Comparison of ENCODE assay signal across 16 cellular contexts in genomic region chr22:30881361-30882180, GRCh38.
DNase-seq lines count a peak whose midpoint lies in the region; ATAC-seq, FAIRE-seq and TF ChIP-seq lines count a peak whose summit lies in the region.
"Had no signal": no experiment of that assay in that cellular context is flagged by ENCODE, and none has a peak within 500 bp of the region (broad histone marks: within the 10 kb centered on the region; RNA-seq: fewer than 3 reads in every experiment).

No MANE protein-coding gene starts in this region.

- no peak overlapping the region for H2AK5ac ChIP-seq in H1 (ENCODE audit: low read depth, low read length)

- H3K4me1 ChIP-seq in right atrium auricular region (peaks cover 0 to 50% of the 10 kb centered on the region in 2 donors), H1 (replicated peaks in 1 of 4; ENCODE audit: control insufficient read depth in 3 of 4, insufficient read depth in 4 of 4, low read length in 3 of 4) (peaks cover 0 to 7% (median 3%) of the 10 kb centered on the region in 4 experiments; a peak in 4 of 7 replicates)

- no peak for TF ChIP-seq CTCF in right atrium auricular region (IDR thresholded peaks at IDR 0.05)
- no peak for TF ChIP-seq CTCF in H1 (IDR thresholded peaks at IDR 0.05; ENCODE audit: control extremely low read depth in 1 of 3, insufficient read depth in 1 of 3, low read depth in 1 of 3, low read length in 3 of 3)

- no peak overlapping the region; the same call in 1 of the 2 replicates for H3K18ac ChIP-seq in H1 (ENCODE audit: extremely low read depth, low read length)

- no peak overlapping the region for H2BK15ac ChIP-seq in H1 (ENCODE audit: low read length)

- H4K20me1 ChIP-seq in H1 (replicated peaks in 1 of 2; ENCODE audit: control insufficient read depth in 1 of 2, insufficient read depth in 2 of 2, low read length in 2 of 2), result no peaks in the 10 kb centered on the region

- no peak overlapping the region for H2BK120ac ChIP-seq in H1 (replicated peaks; ENCODE audit: low read depth, low read length)

- no peak overlapping the region for H4K91ac ChIP-seq in H1 (replicated peaks; ENCODE audit: insufficient read length, low read length)

- intact Hi-C loops in Right ventricle myocardium superior (cut with DNase I), result no loop called here

- no peak for TF ChIP-seq POLR2A in H1 (IDR thresholded peaks at IDR 0.05; ENCODE audit: control extremely low read depth in 1 of 2, low read depth in 2 of 2, low read length in 2 of 2)

- H3K4me2 ChIP-seq in H1 (ENCODE audit: insufficient read depth in 1 of 2, low read depth in 2 of 2, low read length in 2 of 2), result no peak overlapping the region

- no peak for TF ChIP-seq EP300 in H1 (IDR thresholded peaks at IDR 0.05; ENCODE audit: borderline replicate concordance in 1 of 2, low read depth in 2 of 2, low read length in 2 of 2)

- H2BK20ac ChIP-seq in H1 (ENCODE audit: low read length), result no peak overlapping the region

- H3K27me3 ChIP-seq in right atrium auricular region (no peaks in the 10 kb centered on the region), H1 (replicated peaks in 1 of 4; ENCODE audit: control insufficient read depth in 3 of 4, extremely low read depth in 1 of 4, insufficient read depth in 3 of 4, low read length in 3 of 4) (no peaks in the 10 kb centered on the region)

- no peaks in the 10 kb centered on the region for H3K79me2 ChIP-seq in H1 (ENCODE audit: control insufficient read depth in 1 of 2, insufficient read depth in 2 of 2, low read length in 2 of 2)

- no peak overlapping the region for H2BK12ac ChIP-seq in H1 (ENCODE audit: low read depth, low read length)

- H3K23ac ChIP-seq in H1 (ENCODE audit: insufficient read length), result no peak overlapping the region

- POLR2A ChIA-PET in H1 (lab: Charles Lee; ENCODE audit: partially characterized antibody), result interaction anchor here (0.7 to 1.3 kb wide), 3 partner anchors 8 to 203 kb away, joined by 3 read pairs; no protein-coding TSS in a partner anchor

- ATAC-seq in Right ventricle myocardium superior (ENCODE audit: poor library complexity) (peak; percentile 70), GM18519 (IDR thresholded peaks at IDR 0.05; ENCODE audit: low FRiP score, unreplicated experiment) (no peak), HG03378 (IDR thresholded peaks at IDR 0.05; ENCODE audit: unreplicated experiment) (no peak)
- ATAC-seq: effector memory CD8-positive, alpha-beta T cell; natural killer cell had no signal

- no peak overlapping the region for H3K4me3 ChIP-seq in right atrium auricular region
- H3K4me3 ChIP-seq in H1 (ENCODE audit: extremely low read depth in 1 of 4, insufficient read depth in 2 of 4, low read depth in 3 of 4, low read length in 4 of 4), result no peak overlapping the region
- H3K4me3 ChIP-seq: skin epidermis had no signal

- no peaks in the 10 kb centered on the region for H3K9me3 ChIP-seq in right atrium auricular region
- H3K9me3 ChIP-seq in H1 (ENCODE audit: insufficient read depth in 2 of 2, low read depth in 1 of 2, low read length in 1 of 2), result no peaks in the 10 kb centered on the region

- H3K36me3 ChIP-seq in right atrium auricular region (no peaks in the 10 kb centered on the region), H1 (ENCODE audit: control insufficient read depth in 2 of 4, insufficient read depth in 4 of 4, low read length in 3 of 4) (no peaks in the 10 kb centered on the region)

- H3K23me2 ChIP-seq in H1 (ENCODE audit: low read depth, low read length), result no peaks in the 10 kb centered on the region

- no peak overlapping the region for H3K4ac ChIP-seq in H1 (replicated peaks; ENCODE audit: insufficient read length, low read depth, low read length)

- H3K14ac ChIP-seq in H1 (ENCODE audit: insufficient read length), result no peak overlapping the region

- no peak for FAIRE-seq in H1 (lab: Jason Lieb, UNC)
- FAIRE-seq: A204.1, astrocyte had no signal

- H3K27ac ChIP-seq in right atrium auricular region (peak overlapping the region in 1 of 2 donors; percentile 55), H1 (ENCODE audit: low read depth, low read length) (0 out of 2 replicates have a peak overlapping the region, but pooled peaks have one; percentile 17)
- H3K27ac ChIP-seq: skin epidermis had no signal

- H3K9ac ChIP-seq in H1 (replicated peaks in 1 of 4; ENCODE audit: extremely low read depth in 1 of 4, low read depth in 3 of 4, low read length in 3 of 4), result no peak overlapping the region

- H4K8ac ChIP-seq in H1 (ENCODE audit: extremely low read depth, insufficient read depth, low read length), result no peak overlapping the region

- H3K79me1 ChIP-seq in H1 (ENCODE audit: low read depth, low read length), result no peaks in the 10 kb centered on the region

- DNase-seq in Right ventricle myocardium superior (peak; percentile 58), right atrium auricular region (ENCODE audit: low spot score) (no peak), H1 (ENCODE audit: low read depth in 1 of 2, low spot score in 2 of 2) (no peak), myocyte (ENCODE audit: low read depth) (peak; percentile 19), SW 1271 (lab: John Stamatoyannopoulos, UW) (no peak), NCI-H226 (no peak)
- DNase-seq: activated CD4-positive, alpha-beta T cell treated with anti-CD3 and anti-CD28 coated beads, Interleukin-2, amount 10 ng/mL, durations not matched to agents 24 days and 14 days; activated T-cell treated with anti-CD3 and anti-CD28 coated beads, Interleukin-2, amount 50 U/mL, for 48 hours; effector memory CD8-positive, alpha-beta T cell; natural killer cell; NCI-H2029 had no signal

- H3K56ac ChIP-seq in H1 (replicated peaks; ENCODE audit: insufficient read length, low read depth, low read length), result no peak overlapping the region

- H4K5ac ChIP-seq in H1 (ENCODE audit: insufficient read length, low read depth, low read length), result no peak overlapping the region

- no peak overlapping the region for H2BK5ac ChIP-seq in H1 (ENCODE audit: low read depth, low read length)

- H2AFZ ChIP-seq in H1 (ENCODE audit: low read length), result no peak overlapping the region

- CTCF ChIA-PET in H1 (lab: Charles Lee; ENCODE audit: partially characterized antibody), result interaction anchor here (0.9 to 1.8 kb wide), 5 partner anchors 9 to 247 kb away, joined by 3 to 12 read pairs (median 3); no protein-coding TSS in a partner anchor

- TF ChIP-seq RAD21 in H1 (IDR thresholded peaks at IDR 0.05 in 1 of 2, conservative IDR thresholded peaks at IDR 0.05 in 1 of 2; ENCODE audit: low read depth in 2 of 2, low read length in 2 of 2), result no peak

- WGBS in H1 (ENCODE audit: extremely low coverage in 1 of 2, insufficient coverage in 1 of 2, insufficient read length in 1 of 2, insufficient replicate concordance in 2 of 2, low coverage in 1 of 2, low lambda C conversion rate in 2 of 2, missing lambda C conversion rate in 1 of 2), 2 experiments, result 90% methylated on average over 14 of the region's 14 CpGs; no CpG with 5 or more reads in 1 of the 2 experiments

TF ChIP-seq in H1, 55 proteins besides CTCF, POLR2A, EP300 and RAD21:
- TF ChIP-seq HDAC6 (IDR thresholded peaks at IDR 0.05; ENCODE audit: low read depth, low read length) (no peak), SRF (IDR thresholded peaks at IDR 0.05; ENCODE audit: low read depth, low read length) (no peak), RNF2 (IDR thresholded peaks at IDR 0.05; ENCODE audit: borderline replicate concordance, low read depth, low read length, missing control alignments, poor library complexity, severe bottlenecking) (no peak), SAP30 (IDR thresholded peaks at IDR 0.05; ENCODE audit: insufficient read depth, insufficient replicate concordance, low read length) (no peak), CBX5 (IDR thresholded peaks at IDR 0.05; ENCODE audit: low read depth, low read length) (no peak), BCL11A (IDR thresholded peaks at IDR 0.05; ENCODE audit: low read depth in 2 of 2, low read length in 2 of 2) (no peak), CHD1 (IDR thresholded peaks at IDR 0.05; ENCODE audit: low read depth, low read length) (no peak), JUN (IDR thresholded peaks at IDR 0.05; ENCODE audit: low read depth, low read length) (no peak), EGR1 (IDR thresholded peaks at IDR 0.05; ENCODE audit: borderline replicate concordance, low read depth, low read length) (no peak), PHF8 (conservative IDR thresholded peaks at IDR 0.05; ENCODE audit: low read depth, low read length) (no peak), CHD2 (IDR thresholded peaks at IDR 0.05; ENCODE audit: low read length) (no peak), E2F6 (IDR thresholded peaks at IDR 0.05) (no peak), EZH2 (IDR thresholded peaks at IDR 0.05; ENCODE audit: low read depth, low read length, severe bottlenecking) (no peak), ATF2 (IDR thresholded peaks at IDR 0.05; ENCODE audit: low read length) (no peak), FOSL1 (IDR thresholded peaks at IDR 0.05; ENCODE audit: insufficient read depth, low read depth, low read length) (no peak), SIRT6 (IDR thresholded peaks at IDR 0.05; ENCODE audit: low read length) (no peak)
TF ChIP-seq in H1: peak in this region for 0.

Comparison
In these comparisons a context has a peak if more than half of its experiments do, and no peak if none do; other contexts are left out.
1. DNase-seq: peak in Right ventricle myocardium superior (single experiment) and myocyte (single experiment); none in right atrium auricular region (single experiment), H1 (0 of 2), SW 1271 (0 of 2) and NCI-H226 (single experiment).